Comparison of ENCODE assay signal across 19 cellular contexts in the genomic region with DNA sequence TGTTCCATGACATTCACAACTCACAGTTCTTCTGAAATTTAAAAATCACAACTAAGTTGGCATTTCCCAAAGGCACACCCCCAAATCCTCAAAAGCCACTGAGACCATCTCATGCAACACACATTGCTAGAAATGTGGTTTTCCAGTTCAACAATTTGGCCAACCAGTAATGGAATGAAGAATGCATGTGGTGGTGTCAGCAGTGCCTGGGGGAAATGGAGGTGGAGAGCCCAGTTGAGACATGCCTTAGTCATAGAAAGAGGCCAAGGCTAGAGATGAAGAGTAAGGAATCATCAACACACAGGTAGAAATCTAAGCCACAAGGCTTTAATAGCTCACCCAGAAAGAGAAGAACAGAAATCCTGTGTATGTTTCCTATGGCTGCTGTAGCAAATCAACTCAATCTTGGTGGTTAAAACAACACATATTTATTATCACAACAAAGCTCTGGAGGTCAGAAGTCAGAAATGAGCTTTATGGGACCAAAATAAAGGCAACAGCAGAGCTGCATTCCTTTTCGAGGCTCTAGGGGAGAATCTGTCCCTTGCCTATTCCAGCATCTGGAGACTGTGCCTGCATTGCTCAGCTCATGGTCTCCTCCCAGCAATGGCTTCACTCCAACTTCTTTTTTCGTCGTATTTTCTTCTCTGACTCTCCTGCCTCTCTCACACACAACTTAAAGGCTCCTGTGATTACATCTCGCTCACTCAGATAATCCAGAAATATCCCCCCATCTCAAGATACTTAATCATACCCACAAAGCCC. TPM values are rescaled to one million over a fixed set of nuclear protein-coding genes. Genes with fewer than 3 reads are reported as not detected.
DNase-seq lines count a peak whose midpoint lies in the region; ATAC-seq and TF ChIP-seq lines count a peak whose summit lies in the region.
"Had no signal": no experiment of that assay in that cellular context is flagged by ENCODE, and none has a peak within 500 bp of the region (broad histone marks: within the 10 kb centered on the region; RNA-seq: fewer than 3 reads in every experiment).

No MANE protein-coding gene starts in this region.

- H3K27me3 Mint-ChIP-seq in CD8-positive, alpha-beta T cell (ENCODE audit: low read depth), result no peaks in the 10 kb centered on the region
- H3K27me3 Mint-ChIP-seq: IgD-negative memory B cell had no signal

- H3K9me3 ChIP-seq in cardiac muscle cell (ENCODE audit: low read depth) (no peaks in the 10 kb centered on the region), right atrium auricular region (no peaks in the 10 kb centered on the region), vagina (no peaks in the 10 kb centered on the region)
- H3K9me3 ChIP-seq in CD8-positive, alpha-beta T cell (ENCODE audit: low read length), result no peaks in the 10 kb centered on the region
- H3K9me3 ChIP-seq: A549, mucosa of descending colon had no signal

- CTCF ChIA-PET in CD8-positive, alpha-beta T cell (lab: Charles Lee), result no interaction called here

- H3K4me1 ChIP-seq in cardiac muscle cell (ENCODE audit: low read depth) (peaks cover 6% of the 10 kb centered on the region), right atrium auricular region (no peaks in the 10 kb centered on the region), vagina (no peaks in the 10 kb centered on the region)
- no peaks in the 10 kb centered on the region for H3K4me1 ChIP-seq in CD8-positive, alpha-beta T cell (ENCODE audit: insufficient read depth, low read length)
- H3K4me1 ChIP-seq: A549 had no signal

- no peak for ATAC-seq in CD8-positive, alpha-beta T cell
- no peak for ATAC-seq in GM21423 (IDR thresholded peaks at IDR 0.05; ENCODE audit: unreplicated experiment)
- ATAC-seq: A549; activated naive CD4-positive, alpha-beta T cell treated with anti-CD3 and anti-CD28 coated beads, Interleukin-2, amount 50 U/mL, for 72 hours; mucosa of descending colon had no signal

- H3K27me3 ChIP-seq in cardiac muscle cell (no peaks in the 10 kb centered on the region), right atrium auricular region (no peaks in the 10 kb centered on the region), vagina (no peaks in the 10 kb centered on the region)
- H3K27me3 ChIP-seq in CD8-positive, alpha-beta T cell (ENCODE audit: insufficient read depth, low read length), result no peaks in the 10 kb centered on the region
- H3K27me3 ChIP-seq: brain microvascular endothelial cell had no signal

- no peak overlapping the region for H3K4me3 ChIP-seq in cardiac muscle cell
- no peak overlapping the region for H3K4me3 ChIP-seq in right atrium auricular region
- H3K4me3 ChIP-seq in astrocyte of the spinal cord (ENCODE audit: low read depth, low read length), result no peak overlapping the region
- H3K4me3 ChIP-seq in CD8-positive, alpha-beta T cell (ENCODE audit: low read depth, low read length), result no peak overlapping the region
- H3K4me3 ChIP-seq in vagina, result no peak overlapping the region
- H3K4me3 ChIP-seq: A549, mucosa of descending colon had no signal

- intact Hi-C loops in CD8-positive, alpha-beta T cell (cut with DNase I, micrococcal nuclease), result no loop called here
- intact Hi-C loops in vagina (cut with DNase I), result no loop called here

- H3K36me3 Mint-ChIP-seq in CD8-positive, alpha-beta T cell, result no peaks in the 10 kb centered on the region
- H3K36me3 Mint-ChIP-seq: activated naive CD4-positive, alpha-beta T cell treated with anti-CD3 and anti-CD28 coated beads, Interleukin-2, amount 50 U/mL, for 72 hours; CD14-positive monocyte; IgD-negative memory B cell had no signal

- no peak for TF ChIP-seq POLR2A in vagina (IDR thresholded peaks at IDR 0.05)

- no peaks in the 10 kb centered on the region for H3K4me1 Mint-ChIP-seq in CD8-positive, alpha-beta T cell (ENCODE audit: low read depth)
- H3K4me1 Mint-ChIP-seq: CD14-positive monocyte, IgD-negative memory B cell had no signal

- H3K27ac ChIP-seq in cardiac muscle cell, result peak overlapping the region; percentile 56
- no peak overlapping the region for H3K27ac ChIP-seq in right atrium auricular region
- no peak overlapping the region for H3K27ac ChIP-seq in CD8-positive, alpha-beta T cell (ENCODE audit: low read depth, low read length)
- H3K27ac ChIP-seq in vagina, result no peak overlapping the region
- H3K27ac ChIP-seq: A549, brain microvascular endothelial cell had no signal

- POLR2A ChIA-PET in CD8-positive, alpha-beta T cell (lab: Charles Lee), result interaction anchor here (0.5 kb wide), 1 partner anchor 575 kb away, joined by 3 read pairs; no protein-coding TSS in a partner anchor

- H3K9me3 Mint-ChIP-seq in CD8-positive, alpha-beta T cell, result no peaks in the 10 kb centered on the region
- H3K9me3 Mint-ChIP-seq: activated naive CD4-positive, alpha-beta T cell treated with anti-CD3 and anti-CD28 coated beads, Interleukin-2, amount 50 U/mL, for 72 hours had no signal

- H3K4me3 Mint-ChIP-seq in CD8-positive, alpha-beta T cell, result no peak overlapping the region
- H3K4me3 Mint-ChIP-seq: CD14-positive monocyte, IgD-negative memory B cell had no signal

- no peak overlapping the region for H3K27ac Mint-ChIP-seq in CD8-positive, alpha-beta T cell
- H3K27ac Mint-ChIP-seq: activated naive CD4-positive, alpha-beta T cell treated with anti-CD3 and anti-CD28 coated beads, Interleukin-2, amount 50 U/mL, for 72 hours; CD14-positive monocyte; IgD-negative memory B cell had no signal

- in situ Hi-C loops in astrocyte of the spinal cord (cut with HindIII; ENCODE audit: low sequenced_read_pairs), result no loop called here

- no peak for TF ChIP-seq CTCF in cardiac muscle cell (IDR thresholded peaks at IDR 0.05; ENCODE audit: low read depth, low read length)
- TF ChIP-seq CTCF in right atrium auricular region (IDR thresholded peaks at IDR 0.05), result no peak
- TF ChIP-seq CTCF in astrocyte of the spinal cord (IDR thresholded peaks at IDR 0.05; ENCODE audit: low read depth, low read length), result no peak
- no peak for TF ChIP-seq CTCF in CD8-positive, alpha-beta T cell (IDR thresholded peaks at IDR 0.05)
- no peak for TF ChIP-seq CTCF in vagina (IDR thresholded peaks at IDR 0.05)

- H3K36me3 ChIP-seq in cardiac muscle cell (no peaks in the 10 kb centered on the region), right atrium auricular region (no peaks in the 10 kb centered on the region), vagina (no peaks in the 10 kb centered on the region)
- H3K36me3 ChIP-seq in CD8-positive, alpha-beta T cell (ENCODE audit: insufficient read depth, low read length), result no peaks in the 10 kb centered on the region
- H3K36me3 ChIP-seq: brain microvascular endothelial cell had no signal

- DNase-seq in cardiac muscle cell (ENCODE audit: low read depth in 1 of 2, low spot score in 1 of 2) (no peak), right atrium auricular region (ENCODE audit: low spot score) (no peak), astrocyte of the spinal cord (ENCODE audit: low read depth, low spot score) (peak; percentile 7), iris pigment epithelial cell (ENCODE audit: low read depth) (peak; percentile 23), HuH-7 (ENCODE audit: low spot score) (no peak), vagina (ENCODE audit: extremely low spot score in 2 of 2) (no peak)
- no peak for DNase-seq in CD8-positive, alpha-beta T cell
- DNase-seq: activated T-cell treated with anti-CD3 and anti-CD28 coated beads for 4 hours, brain microvascular endothelial cell, left cardiac atrium, mucosa of descending colon, NCI-H187, NCI-H345 had no signal

RNA-seq across cellular contexts. Expression of gene SNTN, which starts 54.0 kb away (rescaled TPM):
- 0.24 TPM in 1 of 2 replicates, not detected in the other for total RNA-seq in cardiac muscle cell
- polyA plus RNA-seq in cardiac muscle cell, result not detected in 2 replicates
- not detected for total RNA-seq in right atrium auricular region
- total RNA-seq in CD8-positive, alpha-beta T cell, result not detected
- total RNA-seq in vagina, result not detected
- total RNA-seq: activated naive CD4-positive, alpha-beta T cell treated with anti-CD3 and anti-CD28 coated beads, Interleukin-2, amount 50 U/mL, for 72 hours; H1; left cardiac atrium had no signal
- polyA plus RNA-seq: A549, CD14-positive monocyte, H1, IgD-negative memory B cell had no signal

Comparison
In these comparisons a context has a peak if more than half of its experiments do, and no peak if none do; other contexts are left out.
1. DNase-seq: peak in astrocyte of the spinal cord (single experiment) and iris pigment epithelial cell (single experiment); none in cardiac muscle cell (0 of 2), right atrium auricular region (single experiment), HuH-7 (single experiment), CD8-positive, alpha-beta T cell (0 of 7) and vagina (0 of 2).